Comparison of ENCODE assay signal across 8 cellular contexts in the genomic region with DNA sequence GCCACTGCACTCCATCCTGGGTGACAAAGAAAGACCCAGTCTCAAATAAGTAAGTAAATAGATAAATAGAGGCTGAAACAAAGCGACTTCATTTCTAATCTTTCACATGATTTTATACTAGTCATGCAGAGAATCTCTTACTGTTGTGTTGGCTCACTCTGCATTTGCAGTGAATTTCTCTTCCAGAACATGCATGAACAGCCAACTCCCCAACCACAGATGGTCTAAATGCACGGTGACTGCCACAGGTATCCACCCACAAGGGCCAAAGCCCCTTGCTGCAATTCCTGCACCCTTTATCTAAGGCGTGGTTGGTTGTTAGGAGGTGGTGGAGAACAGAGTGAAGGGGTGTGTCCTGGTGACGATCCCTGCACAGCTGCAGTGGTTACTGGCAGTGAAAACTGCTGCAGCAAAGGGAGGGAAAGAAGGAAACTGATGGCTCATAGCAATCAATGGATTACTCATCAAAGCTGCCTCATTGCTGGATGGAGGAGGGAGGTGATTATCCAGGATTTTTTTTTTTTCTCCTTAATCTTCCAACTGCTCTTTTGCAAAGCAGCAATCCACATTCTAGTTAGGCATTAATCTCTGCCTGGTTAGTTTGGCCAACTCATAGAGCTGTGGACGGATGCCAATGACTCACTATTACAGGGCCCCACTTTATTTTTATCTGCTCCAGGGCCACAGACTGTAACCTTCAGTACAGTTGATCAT. TPM values are rescaled to one million over a fixed set of nuclear protein-coding genes. Genes with fewer than 3 reads are reported as not detected.
DNase-seq lines count a peak whose midpoint lies in the region; ATAC-seq and TF ChIP-seq lines count a peak whose summit lies in the region.

No MANE protein-coding gene starts in this region.

- no peak overlapping the region for H2AK5ac ChIP-seq in H9 (ENCODE audit: insufficient read length, low read length)

- ATAC-seq in GM18498 (IDR thresholded peaks at IDR 0.05; ENCODE audit: unreplicated experiment) (peak; percentile 47), HG02884 (IDR thresholded peaks at IDR 0.05; ENCODE audit: unreplicated experiment) (peak; percentile 27)

- CTCF ChIA-PET in A673 (lab: Charles Lee): interaction anchor here (0.5 kb wide), 1 partner anchor 42 kb away, joined by 5 read pairs; no protein-coding TSS in a partner anchor

- H3K23ac ChIP-seq in H9 (ENCODE audit: insufficient read length, low read depth, low read length): no peak overlapping the region

- no peaks in the 10 kb centered on the region for H4K20me1 ChIP-seq in H9 (ENCODE audit: control insufficient read depth, insufficient read depth, insufficient read length)

- intact Hi-C loops in A673 (cut with micrococcal nuclease; ENCODE audit: unreplicated experiment): no loop called here
- intact Hi-C loops in esophagus squamous epithelium (cut with DNase I): no loop called here

- H4K5ac ChIP-seq in H9 (ENCODE audit: insufficient read length, low read depth, low read length): no peak overlapping the region

- TF ChIP-seq CTCF in A673 (conservative IDR thresholded peaks at IDR 0.05; ENCODE audit: low read depth, low read length) (no peak), esophagus squamous epithelium (IDR thresholded peaks at IDR 0.05) (no peak), osteocyte (IDR thresholded peaks at IDR 0.05) (no peak), H9 (conservative IDR thresholded peaks at IDR 0.05) (no peak)

- H2AFZ ChIP-seq in H9 (ENCODE audit: low read length): no peak overlapping the region

- no peak overlapping the region for H2BK5ac ChIP-seq in H9 (ENCODE audit: insufficient read length, low read length)

- no peak overlapping the region for H3K4me2 ChIP-seq in H9 (ENCODE audit: insufficient read depth, insufficient read length, low read length)

- H2BK15ac ChIP-seq in H9 (ENCODE audit: low read depth, low read length): no peak overlapping the region

- H3K4ac ChIP-seq in H9 (ENCODE audit: low read depth, low read length): no peak overlapping the region

- no peaks in the 10 kb centered on the region for H3K79me1 ChIP-seq in H9 (ENCODE audit: insufficient read depth, low read depth, low read length, poor library complexity, severe bottlenecking)

- H3K36me3 Mint-ChIP-seq in osteocyte (ENCODE audit: unreplicated experiment): no peaks in the 10 kb centered on the region
- H3K36me3 Mint-ChIP-seq in H9 (ENCODE audit: insufficient read depth in 1 of 3, low read depth in 3 of 3): no peaks in the 10 kb centered on the region

- H3K27me3 Mint-ChIP-seq in osteocyte (ENCODE audit: unreplicated experiment) (no peaks in the 10 kb centered on the region), H9 (ENCODE audit: low read depth) (no peaks in the 10 kb centered on the region)

- DNase-seq in A673 (ENCODE audit: low spot score): peak; percentile 71
- DNase-seq in RPMI8226: peak; percentile 59
- DNase-seq in esophagus squamous epithelium (lab: John Stamatoyannopoulos, UW): no peak
- no peak for DNase-seq in osteocyte (ENCODE audit: extremely low spot score, unreplicated experiment)
- no peak for DNase-seq in NAMALWA (ENCODE audit: low spot score)
- no peak for DNase-seq in H9

- H3T11ph ChIP-seq in H9 (ENCODE audit: low read length): no peak overlapping the region

- H3K18ac ChIP-seq in H9 (ENCODE audit: insufficient read length, low read depth, low read length): no peak overlapping the region

- POLR2A ChIA-PET in A673 (lab: Charles Lee; ENCODE audit: low non-redundant PET): no interaction called here

- H3K56ac ChIP-seq in H9 (ENCODE audit: insufficient read length, low read depth, low read length): no peak overlapping the region

- H2BK120ac ChIP-seq in H9 (ENCODE audit: low read depth, low read length, poor library complexity, severe bottlenecking): no peak overlapping the region

- H4K91ac ChIP-seq in H9 (ENCODE audit: insufficient read length, low read depth, low read length): no peak overlapping the region

- H3K4me3 Mint-ChIP-seq in osteocyte (ENCODE audit: unreplicated experiment) (no peak overlapping the region), H9 (no peak overlapping the region)

- 10 to 12% methylated on average over 4 to 5 of the region's 5 CpGs for WGBS in esophagus squamous epithelium, 2 donors
- WGBS in H9 (ENCODE audit: extremely low coverage, insufficient read length, low lambda C conversion rate): no CpG with 5 or more reads among the region's 5 CpGs

- H3K36me3 ChIP-seq in A673 (ENCODE audit: insufficient read depth, low read length, poor library complexity, severe bottlenecking) (no peaks in the 10 kb centered on the region), esophagus squamous epithelium (no peaks in the 10 kb centered on the region)

- H3K9ac ChIP-seq in H9 (ENCODE audit: extremely low read depth, insufficient read length, low read length): no peak overlapping the region

- peaks cover 28% of the 10 kb centered on the region for H3K4me1 Mint-ChIP-seq in osteocyte (ENCODE audit: unreplicated experiment)
- H3K4me1 Mint-ChIP-seq in H9: peaks cover 4 to 8% of the 10 kb centered on the region in 2 experiments; a peak in 2 of 4 replicates

- no peak overlapping the region for H2BK20ac ChIP-seq in H9 (ENCODE audit: low read depth, low read length, poor library complexity, severe bottlenecking)

- H3K9me3 Mint-ChIP-seq in osteocyte (ENCODE audit: unreplicated experiment) (no peaks in the 10 kb centered on the region), H9 (no peaks in the 10 kb centered on the region)

- peak overlapping the region; percentile 54 for H3K27ac Mint-ChIP-seq in osteocyte (ENCODE audit: unreplicated experiment)
- H3K27ac Mint-ChIP-seq in H9: peak overlapping the region in 1 of 3 experiments; percentile 66; a peak in 3 of 7 replicates

- H3K4me1 ChIP-seq in A673 (ENCODE audit: insufficient read depth, low read length, poor library complexity, severe bottlenecking) (peaks cover 26% of the 10 kb centered on the region), esophagus squamous epithelium (peaks cover 9 to 22% (median 13%) of the 10 kb centered on the region in 3 donors), H9 (ENCODE audit: insufficient read depth, low read length) (no peaks in the 10 kb centered on the region)

- no peak for TF ChIP-seq POLR2A in esophagus squamous epithelium (IDR thresholded peaks at IDR 0.05)

- no peak overlapping the region for H3K4me3 ChIP-seq in A673 (ENCODE audit: low read depth, low read length, poor library complexity, severe bottlenecking)
- no peak overlapping the region for H3K4me3 ChIP-seq in esophagus squamous epithelium

- H2BK12ac ChIP-seq in H9 (ENCODE audit: insufficient read length, low read depth, low read length): no peak overlapping the region

- no TSS peak for BruUV-seq in A673 (replicated peaks; lab: Mats Ljungman, UMichigan)

- no peaks in the 10 kb centered on the region for H3K27me3 ChIP-seq in A673 (replicated peaks; ENCODE audit: insufficient read depth, low read depth, low read length, poor library complexity)
- H3K27me3 ChIP-seq in esophagus squamous epithelium: no peaks in the 10 kb centered on the region
- H3K27me3 ChIP-seq in H9 (ENCODE audit: insufficient read depth, low read length): no peaks in the 10 kb centered on the region

- no peaks in the 10 kb centered on the region for H3K79me2 ChIP-seq in H9 (ENCODE audit: insufficient read depth, low read length)

- H3K23me2 ChIP-seq in H9 (ENCODE audit: insufficient read length, low read depth, low read length, poor library complexity, severe bottlenecking): no peaks in the 10 kb centered on the region

- no peak overlapping the region for H4K8ac ChIP-seq in H9 (replicated peaks; ENCODE audit: insufficient read length, low read depth, low read length)

- no peaks in the 10 kb centered on the region for H3K9me3 ChIP-seq in A673 (ENCODE audit: low read depth, low read length, poor library complexity, severe bottlenecking)
- H3K9me3 ChIP-seq in esophagus squamous epithelium: no peaks in the 10 kb centered on the region
- no peaks in the 10 kb centered on the region for H3K9me3 ChIP-seq in H9 (ENCODE audit: control insufficient read depth, low read depth, low read length)

- peak overlapping the region; percentile 46 for H3K27ac ChIP-seq in A673 (ENCODE audit: low read depth, low read length, poor library complexity, severe bottlenecking)
- H3K27ac ChIP-seq in esophagus squamous epithelium: peak overlapping the region; percentile 29 to 64 (median 37)
- no peak overlapping the region for H3K27ac ChIP-seq in H9 (ENCODE audit: insufficient read length, low read depth, low read length)

- no peak overlapping the region for H3K14ac ChIP-seq in H9 (ENCODE audit: insufficient read depth, low read length)

RNA-seq across cellular contexts. Expression of a gene that starts 50.6 kb away (rescaled TPM):
- total RNA-seq in A673 (2021): 49.7 and 49.8 TPM in 2 replicates
- total RNA-seq in esophagus squamous epithelium: 1 to 10 TPM in 3 of 4 donors, under 1 TPM in 1; 0.15 to 2.2 (median 1.8) TPM
- total RNA-seq in osteocyte: 2.7 and 4.4 TPM in 2 replicates
- 6.8 and 7.5 TPM in 2 replicates for total RNA-seq in H9 (2021)

Comparison
In these comparisons a context has a peak if more than half of its experiments do, and no peak if none do; other contexts are left out.
1. DNase-seq: peak in A673 (single experiment) and RPMI8226 (single experiment); none in esophagus squamous epithelium (single experiment), osteocyte (single experiment), NAMALWA (single experiment) and H9 (single experiment).